Comparison of ENCODE assay signal across 8 cellular contexts in genomic region chr2:130371723-130372054, GRCh38. TPM values are rescaled to one million over a fixed set of nuclear protein-coding genes. Genes with fewer than 3 reads are reported as not detected.
DNase-seq lines count a peak whose midpoint lies in the region; ATAC-seq and TF ChIP-seq lines count a peak whose summit lies in the region.

No MANE protein-coding gene starts in this region.

- TF ChIP-seq CTCF in AG09309 (IDR thresholded peaks at IDR 0.05; ENCODE audit: control insufficient read depth, insufficient read depth, low read depth, low read length, missing control alignments) (no peak), VCaP (conservative IDR thresholded peaks at IDR 0.05) (no peak), cardiac muscle cell (IDR thresholded peaks at IDR 0.05; ENCODE audit: low read depth, low read length) (no peak)

- H3K27ac ChIP-seq in VCaP = peak overlapping the region; percentile 79
- no peak overlapping the region for H3K27ac ChIP-seq in cardiac muscle cell

- ATAC-seq in GM18909 (IDR thresholded peaks at IDR 0.05; ENCODE audit: poor library complexity, unreplicated experiment) = peak; percentile 39
- ATAC-seq in HG03442 (IDR thresholded peaks at IDR 0.05; ENCODE audit: unreplicated experiment) = peak; percentile 17
- ATAC-seq in sciatic nerve = peak; percentile 50

- peak overlapping the region; percentile 96 for H3K4me3 ChIP-seq in AG09309 (ENCODE audit: control insufficient read depth, low read depth, low read length)
- H3K4me3 ChIP-seq in cardiac muscle cell = peak overlapping the region; percentile 69

- H3K27me3 ChIP-seq in cardiac muscle cell = no peaks in the 10 kb centered on the region

- DNase-seq in AG09309 (ENCODE audit: low read depth) = no peak
- DNase-seq in cardiac muscle cell (ENCODE audit: low read depth in 1 of 2, low spot score in 1 of 2) = no peak
- peak; percentile 68 for DNase-seq in sciatic nerve (ENCODE audit: low spot score)
- no peak for DNase-seq in G401 (ENCODE audit: low spot score)
- no peak for DNase-seq in LoVo (ENCODE audit: low spot score)

- in situ Hi-C loops in G401 (cut with HindIII; ENCODE audit: low sequenced_read_pairs) = no loop called here

- H3K9me3 ChIP-seq in cardiac muscle cell (ENCODE audit: low read depth) = no peaks in the 10 kb centered on the region

- intact Hi-C loops in sciatic nerve (cut with DNase I) = no loop called here

- H3K4me1 ChIP-seq in cardiac muscle cell (ENCODE audit: low read depth) = no peaks in the 10 kb centered on the region

- H3K36me3 ChIP-seq in cardiac muscle cell = no peaks in the 10 kb centered on the region

RNA-seq across cellular contexts. Expression of gene PTPN18, which starts 15.8 kb away (rescaled TPM):
- 16.7 and 36.3 TPM in 2 replicates for total RNA-seq in cardiac muscle cell
- 27.6 and 39.1 TPM in 2 replicates for polyA plus RNA-seq in cardiac muscle cell
- 44.7 TPM for total RNA-seq in sciatic nerve
- 24.4 and 26.1 TPM in 2 replicates for total RNA-seq in G401 (2014; rRNA removed; shearing (Covaris generic))

RNA-seq across cellular contexts. Expression of gene IMP4, which starts 29.0 kb away (rescaled TPM):
- 91.5 and 92.4 TPM in 2 replicates for total RNA-seq in cardiac muscle cell
- polyA plus RNA-seq in cardiac muscle cell = 65.2 and 90.1 TPM in 2 replicates
- total RNA-seq in sciatic nerve = 43.0 TPM
- total RNA-seq in G401 (2014; rRNA removed; shearing (Covaris generic)) = 84.2 and 100 TPM in 2 replicates
